ENCODE assay signal across 32 cellular contexts in genomic region chr3:97353176-97353575, GRCh38.
"Had no signal": no experiment of that assay in that cellular context is flagged by ENCODE, and none has a peak within 500 bp of the region (broad histone marks: within the 10 kb centered on the region; RNA-seq: fewer than 3 reads in every experiment).

No MANE protein-coding gene starts in this region.

- H3K4me1 ChIP-seq: ascending aorta had no signal

- H3K27me3 ChIP-seq: ascending aorta, cardiac muscle cell had no signal

- DNase-seq: activated CD4-positive, alpha-beta memory T cell treated with anti-CD3 and anti-CD28 coated beads, Interleukin-2, amount 10 ng/mL, durations not matched to agents 7 days and 5 days; activated CD4-positive, alpha-beta T cell treated with anti-CD3 and anti-CD28 coated beads for 1 hour; activated CD4-positive, alpha-beta T cell treated with anti-CD3 and anti-CD28 coated beads for 36 hours; activated CD4-positive, alpha-beta T cell treated with anti-CD3 and anti-CD28 coated beads for 48 hours; activated CD4-positive, alpha-beta T cell treated with anti-CD3 and anti-CD28 coated beads, Interleukin-2, amount 10 ng/mL, durations not matched to agents 7 days and 5 days; activated CD4-positive, alpha-beta T cell treated with anti-CD3 and anti-CD28 coated beads, Interleukin-2, amount 50 U/mL, for 48 hours; activated CD4-positive, CD25-positive, alpha-beta regulatory T cell; activated CD8-positive, alpha-beta memory T cell treated with anti-CD3 and anti-CD28 coated beads for 24 hours; activated CD8-positive, alpha-beta memory T cell treated with anti-CD3 and anti-CD28 coated beads, Interleukin-2, amount 10 ng/mL, durations not matched to agents 7 days and 5 days; activated CD8-positive, alpha-beta memory T cell treated with anti-CD3 and anti-CD28 coated beads, Interleukin-2, amount 50 U/mL, for 48 hours; activated CD8-positive, alpha-beta T cell treated with anti-CD3 and anti-CD28 coated beads, Interleukin-2, amount 10 ng/mL, durations not matched to agents 7 days and 5 days; activated effector memory CD4-positive, alpha-beta T cell treated with Interleukin-2 at 50 U/mL for 16 hours; activated gamma-delta T cell; activated naive CD4-positive, alpha-beta T cell treated with anti-CD3 and anti-CD28 coated beads, Interleukin-2, amount 10 ng/mL, durations not matched to agents 7 days and 5 days; activated naive CD4-positive, alpha-beta T cell treated with Interleukin-2 at 50 U/mL for 16 hours; activated naive CD8-positive, alpha-beta T cell treated with anti-CD3 and anti-CD28 coated beads, Interleukin-2, amount 10 ng/mL, durations not matched to agents 7 days and 5 days; activated naive CD8-positive, alpha-beta T cell treated with anti-CD3 and anti-CD28 coated beads, Interleukin-2, amount 50 U/mL, for 24 hours; activated T-cell treated with anti-CD3 and anti-CD28 coated beads, Interleukin-2, amount 50 U/mL, for 24 hours; activated T-cell treated with anti-CD3 and anti-CD28 coated beads, Interleukin-2, amount 50 U/mL, for 48 hours; amygdala; anterior cingulate cortex; caudate nucleus; cerebellar nuclear complex; T-helper 1 cell; T-helper 2 cell; T-helper 9 cell; WERI-Rb-1 had no signal

- H3K27ac ChIP-seq: ascending aorta, cardiac muscle cell, WERI-Rb-1 had no signal

- ATAC-seq: activated CD4-positive, alpha-beta T cell treated with anti-CD3 and anti-CD28 coated beads for 36 hours; activated CD4-positive, CD25-positive, alpha-beta regulatory T cell treated with anti-CD3 and anti-CD28 coated beads, Interleukin-2, amount 50 U/mL, for 24 hours; activated CD8-positive, alpha-beta memory T cell treated with anti-CD3 and anti-CD28 coated beads, Interleukin-2, amount 10 ng/mL, durations not matched to agents 7 days and 5 days; activated CD8-positive, alpha-beta T cell treated with anti-CD3 and anti-CD28 coated beads, Interleukin-2, amount 10 ng/mL, durations not matched to agents 7 days and 5 days; activated naive CD8-positive, alpha-beta T cell treated with anti-CD3 and anti-CD28 coated beads, Interleukin-2, amount 50 U/mL, for 24 hours; WTC11 had no signal

- FAIRE-seq: bronchial epithelial cell had no signal

- H3K4me3 ChIP-seq: ascending aorta, cardiac muscle cell had no signal

- H3K9me3 ChIP-seq: ascending aorta had no signal

- H3K36me3 ChIP-seq: ascending aorta, cardiac muscle cell, WERI-Rb-1 had no signal
